ENCODE assay signal across 18 cellular contexts in genomic region chr11:64799925-64800632, GRCh38. TPM values are rescaled to one million over a fixed set of nuclear protein-coding genes. Genes with fewer than 3 reads are reported as not detected.
DNase-seq lines count a peak whose midpoint lies in the region; ATAC-seq and TF ChIP-seq lines count a peak whose summit lies in the region.
"Had no signal": no experiment of that assay in that cellular context is flagged by ENCODE, and none has a peak within 500 bp of the region (broad histone marks: within the 10 kb centered on the region; RNA-seq: fewer than 3 reads in every experiment).

No MANE protein-coding gene starts in this region.

- peaks cover 7 to 8% of the 10 kb centered on the region in 2 donors for H3K4me1 Mint-ChIP-seq in natural killer cell treated with Interleukin-12 subunit alpha and Interleukin-12 subunit beta and Interleukin-15 and Interleukin-18, amount 100 ng/mL, for 72 hours (ENCODE audit: low read depth in 2 of 2)
- H3K4me1 Mint-ChIP-seq in natural killer cell = peaks cover 10 to 14% of the 10 kb centered on the region in 2 donors

- ATAC-seq in natural killer cell treated with Interleukin-12 subunit alpha and Interleukin-12 subunit beta and Interleukin-15 and Interleukin-18, amount 100 ng/mL, for 72 hours = no peak
- ATAC-seq in natural killer cell (no peak), HG03432 (IDR thresholded peaks at IDR 0.05; ENCODE audit: unreplicated experiment) (no peak), HG03520 (IDR thresholded peaks at IDR 0.05; ENCODE audit: unreplicated experiment) (no peak), HG02588 (IDR thresholded peaks at IDR 0.05; ENCODE audit: unreplicated experiment) (no peak)
- ATAC-seq: activated CD4-positive, CD25-positive, alpha-beta regulatory T cell treated with anti-CD3 and anti-CD28 coated beads, Interleukin-2, amount 50 U/mL, for 24 hours; activated T-cell treated with anti-CD3 and anti-CD28 coated beads, Interleukin-2, amount 50 U/mL, for 72 hours; stimulated activated naive CD8-positive, alpha-beta T cell treated with anti-CD3 and anti-CD28 coated beads, Interleukin-15, Interleukin-2, amounts not matched to agents 100 U/mL and 50 U/mL, for 24 hours had no signal

- peak overlapping the region; percentile 89 for H3K27ac ChIP-seq in RWPE1
- H3K27ac ChIP-seq: prostate gland had no signal

- CTCF ChIA-PET in RWPE1 (lab: Yijun Ruan, JAX) = interaction anchor here (0.6 to 1.2 kb wide), 3 partner anchors 12 to 96 kb away, joined by 3 to 4 read pairs (median 4); no protein-coding TSS in a partner anchor

- no peaks in the 10 kb centered on the region for H3K36me3 Mint-ChIP-seq in natural killer cell treated with Interleukin-12 subunit alpha and Interleukin-12 subunit beta and Interleukin-15 and Interleukin-18, amount 100 ng/mL, for 72 hours
- no peaks in the 10 kb centered on the region for H3K36me3 Mint-ChIP-seq in natural killer cell

- no peak overlapping the region for H3K27ac Mint-ChIP-seq in natural killer cell treated with Interleukin-12 subunit alpha and Interleukin-12 subunit beta and Interleukin-15 and Interleukin-18, amount 100 ng/mL, for 72 hours
- peak overlapping the region in 1 of 2 donors; percentile 76 for H3K27ac Mint-ChIP-seq in natural killer cell
- H3K27ac Mint-ChIP-seq: activated T-cell treated with anti-CD3 and anti-CD28 coated beads, Interleukin-2, amount 50 U/mL, for 72 hours had no signal

- no peak overlapping the region for H3K4me3 Mint-ChIP-seq in natural killer cell treated with Interleukin-12 subunit alpha and Interleukin-12 subunit beta and Interleukin-15 and Interleukin-18, amount 100 ng/mL, for 72 hours
- H3K4me3 Mint-ChIP-seq in natural killer cell = no peak overlapping the region

- DNase-seq in natural killer cell treated with Interleukin-12 subunit alpha and Interleukin-12 subunit beta and Interleukin-15 and Interleukin-18, amount 100 ng/mL, for 72 hours (ENCODE audit: low spot score) = peak; percentile 58
- DNase-seq in natural killer cell (no peak), RWPE1 (ENCODE audit: low spot score) (no peak), left kidney (ENCODE audit: low read depth, low spot score) (peak; percentile 37), NCI-H2171 treated with DMSO at 0.1 percent for 48 hours (lab: John Stamatoyannopoulos, UW) (no peak)
- DNase-seq: activated T-cell treated with anti-CD3 and anti-CD28 coated beads, Interleukin-2, amount 50 U/mL, for 72 hours; C1 segment of cervical spinal cord; mesendoderm; NCI-H446; SIG-M5; stimulated activated CD4-positive, alpha-beta T cell treated with anti-CD3 and anti-CD28 coated beads, Interleukin-4, amount 100 ng/mL, for 1 hour; stimulated activated naive CD8-positive, alpha-beta T cell treated with anti-CD3 and anti-CD28 coated beads, Interleukin-15, Interleukin-2, amounts not matched to agents 100 U/mL and 50 U/mL, for 24 hours had no signal

- H3K9me3 Mint-ChIP-seq in natural killer cell treated with Interleukin-12 subunit alpha and Interleukin-12 subunit beta and Interleukin-15 and Interleukin-18, amount 100 ng/mL, for 72 hours = no peaks in the 10 kb centered on the region
- no peaks in the 10 kb centered on the region for H3K9me3 Mint-ChIP-seq in natural killer cell
- H3K9me3 Mint-ChIP-seq: activated T-cell treated with anti-CD3 and anti-CD28 coated beads, Interleukin-2, amount 50 U/mL, for 72 hours had no signal

- H3K27me3 Mint-ChIP-seq in natural killer cell treated with Interleukin-12 subunit alpha and Interleukin-12 subunit beta and Interleukin-15 and Interleukin-18, amount 100 ng/mL, for 72 hours = no peaks in the 10 kb centered on the region
- no peaks in the 10 kb centered on the region for H3K27me3 Mint-ChIP-seq in natural killer cell (ENCODE audit: low read depth in 2 of 2)

- intact Hi-C loops in natural killer cell (cut with micrococcal nuclease) = no loop called here

- TF ChIP-seq CTCF in natural killer cell (IDR thresholded peaks at IDR 0.05) (no peak), RWPE1 (conservative IDR thresholded peaks at IDR 0.05; ENCODE audit: low read depth) (no peak)

- POLR2A ChIA-PET in RWPE1 (lab: Yijun Ruan, JAX; ENCODE audit: low non-redundant PET) = no interaction called here

RNA-seq across cellular contexts. Expression of gene MAP4K2, which starts 2.9 kb away (rescaled TPM):
- total RNA-seq in natural killer cell treated with Interleukin-12 subunit alpha and Interleukin-12 subunit beta and Interleukin-15 and Interleukin-18, amount 100 ng/mL, for 72 hours = 10 to 100 TPM; 17.6 to 47.1 TPM
- 10 to 100 TPM; 38.3 to 40.6 (median 38.7) TPM for total RNA-seq in natural killer cell

RNA-seq across cellular contexts. Expression of gene MEN1, which starts 10.3 kb away (rescaled TPM):
- 10 to 100 TPM; 32.6 to 53.5 TPM for total RNA-seq in natural killer cell treated with Interleukin-12 subunit alpha and Interleukin-12 subunit beta and Interleukin-15 and Interleukin-18, amount 100 ng/mL, for 72 hours
- total RNA-seq in natural killer cell = 10 to 100 TPM; 29.3 to 42.2 (median 32.2) TPM

RNA-seq across cellular contexts. Expression of gene SF1, which starts 21.7 kb away (rescaled TPM):
- total RNA-seq in natural killer cell treated with Interleukin-12 subunit alpha and Interleukin-12 subunit beta and Interleukin-15 and Interleukin-18, amount 100 ng/mL, for 72 hours = 100 to 1,000 TPM; 376 to 425 TPM
- 100 to 1,000 TPM; 841 to 864 (median 845) TPM for total RNA-seq in natural killer cell

RNA-seq across cellular contexts. Expression of gene PYGM, which starts 40.3 kb away (rescaled TPM):
- total RNA-seq in natural killer cell treated with Interleukin-12 subunit alpha and Interleukin-12 subunit beta and Interleukin-15 and Interleukin-18, amount 100 ng/mL, for 72 hours = 1 to 10 TPM; 4.7 to 5.6 TPM
- 1 to 10 TPM; 4.1 to 8.4 (median 6.1) TPM for total RNA-seq in natural killer cell
- total RNA-seq: epithelial cell of proximal tubule had no signal

RNA-seq across cellular contexts. Expression of gene CDC42BPG, which starts 44.4 kb away (rescaled TPM):
- total RNA-seq in natural killer cell treated with Interleukin-12 subunit alpha and Interleukin-12 subunit beta and Interleukin-15 and Interleukin-18, amount 100 ng/mL, for 72 hours = 1 to 10 TPM in 1 of 2 donors, under 1 TPM in 1; 0.59 to 1.9 TPM
- 10 to 100 TPM in 2 of 3 donors, 1 to 10 TPM in 1; 8.2 to 12.7 (median 10.7) TPM for total RNA-seq in natural killer cell

Comparison
In these comparisons a context has a peak if more than half of its experiments do, and no peak if none do; other contexts are left out.
1. DNase-seq: peak in natural killer cell treated with Interleukin-12 subunit alpha and Interleukin-12 subunit beta and Interleukin-15 and Interleukin-18, amount 100 ng/mL, for 72 hours (single experiment) and left kidney (single experiment); none in natural killer cell (single experiment), RWPE1 (single experiment) and NCI-H2171 treated with DMSO at 0.1 percent for 48 hours (single experiment).